9 cellular contexts compared by ENCODE assay signal in the genomic region with DNA sequence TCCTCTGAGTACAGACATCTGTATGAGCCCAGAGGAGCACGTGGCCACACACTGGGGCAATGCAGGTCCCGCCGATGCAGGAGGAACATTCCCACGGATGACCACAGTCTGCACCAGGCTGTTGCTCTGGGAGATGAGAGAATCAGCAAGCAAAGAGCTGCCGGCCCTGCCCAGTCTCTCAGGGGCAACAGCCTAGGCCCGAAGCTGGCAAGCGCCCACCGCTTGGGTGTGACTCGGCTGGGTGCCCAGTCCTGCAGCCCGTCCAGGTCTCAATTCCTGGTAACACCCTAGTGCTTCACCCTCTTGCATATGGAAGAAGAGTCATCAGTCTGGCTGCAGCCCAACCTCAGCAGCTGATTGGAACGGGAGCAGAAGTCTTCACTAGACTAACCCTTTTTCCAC.
DNase-seq lines count a peak whose midpoint lies in the region; ATAC-seq and TF ChIP-seq lines count a peak whose summit lies in the region.
"Had no signal": no experiment of that assay in that cellular context is flagged by ENCODE, and none has a peak within 500 bp of the region (broad histone marks: within the 10 kb centered on the region; RNA-seq: fewer than 3 reads in every experiment).

No MANE protein-coding gene starts in this region.

- TF ChIP-seq CTCF in RWPE1 (conservative IDR thresholded peaks at IDR 0.05; ENCODE audit: low read depth) (no peak), foreskin fibroblast (IDR thresholded peaks at IDR 0.05; ENCODE audit: low read depth, low read length) (no peak), omental fat pad (IDR thresholded peaks at IDR 0.05) (no peak)

- no peaks in the 10 kb centered on the region for H3K36me3 ChIP-seq in BLaER1

- H3K9me3 ChIP-seq in BLaER1 = no peaks in the 10 kb centered on the region

- H3K27ac ChIP-seq in BLaER1 = no peak overlapping the region
- peak overlapping the region; percentile 78 for H3K27ac ChIP-seq in RWPE1

- CTCF ChIA-PET in RWPE1 (lab: Yijun Ruan, JAX) = interaction anchor here (1.4 kb wide), 1 partner anchor 201 kb away, joined by 4 read pairs; no protein-coding TSS in a partner anchor

- H3K4me2 ChIP-seq in BLaER1 = peak overlapping the region; percentile 68; the same call in 1 of the 2 replicates

- peak; percentile 82 for DNase-seq in RWPE1 (ENCODE audit: low spot score)
- DNase-seq in foreskin fibroblast = peak; percentile 42 to 48
- DNase-seq in omental fat pad (ENCODE audit: low spot score) = peak; percentile 77
- no peak for DNase-seq in NOMO-1 treated with dmso at 0.1 percent for 144 hours (lab: John Stamatoyannopoulos, UW; ENCODE audit: unreplicated experiment)
- DNase-seq in COR-L47 (lab: John Stamatoyannopoulos, UW) = no peak
- DNase-seq: NCI-H2171 had no signal

- H3K9ac ChIP-seq in BLaER1 = no peak overlapping the region

- ATAC-seq in omental fat pad (ENCODE audit: low FRiP score) = peak; percentile 93
- ATAC-seq in GM18511 (IDR thresholded peaks at IDR 0.05; ENCODE audit: unreplicated experiment) = no peak
- ATAC-seq in HG03025 (IDR thresholded peaks at IDR 0.05; ENCODE audit: low FRiP score, unreplicated experiment) = no peak

- POLR2A ChIA-PET in RWPE1 (lab: Yijun Ruan, JAX; ENCODE audit: low non-redundant PET) = no interaction called here

- peaks cover 55% of the 10 kb centered on the region for H3K4me1 ChIP-seq in BLaER1

- H3K4me3 ChIP-seq in BLaER1 (no peak overlapping the region), foreskin fibroblast (ENCODE audit: low read depth in 1 of 2, low read length in 2 of 2) (no peak overlapping the region)

- H3K27me3 ChIP-seq in BLaER1 = no peaks in the 10 kb centered on the region

- no peaks in the 10 kb centered on the region for H4K20me1 ChIP-seq in BLaER1

Comparison
In these comparisons a context has a peak if more than half of its experiments do, and no peak if none do; other contexts are left out.
1. DNase-seq: peak in RWPE1 (single experiment), foreskin fibroblast (2 of 2) and omental fat pad (single experiment); none in NOMO-1 treated with dmso at 0.1 percent for 144 hours (single experiment) and COR-L47 (single experiment).